In genomic region chr6:139308936-139309603, GRCh38 we compare ENCODE assay signal across 14 cellular contexts. TPM values are rescaled to one million over a fixed set of nuclear protein-coding genes. Genes with fewer than 3 reads are reported as not detected.
DNase-seq lines count a peak whose midpoint lies in the region; ATAC-seq and TF ChIP-seq lines count a peak whose summit lies in the region.
"Had no signal": no experiment of that assay in that cellular context is flagged by ENCODE, and none has a peak within 500 bp of the region (broad histone marks: within the 10 kb centered on the region; RNA-seq: fewer than 3 reads in every experiment).

No MANE protein-coding gene starts in this region.

- H3K27ac ChIP-seq in left ventricle myocardium inferior (replicated peaks) (no peak overlapping the region), upper lobe of right lung (peak overlapping the region; percentile 11)
- no peak overlapping the region for H3K27ac ChIP-seq in naive thymus-derived CD4-positive, alpha-beta T cell (ENCODE audit: low read depth, low read length)
- H3K27ac ChIP-seq: prostate gland had no signal

- CTCF ChIA-PET in WTC11 (lab: Charles Lee) = no interaction called here
- CTCF ChIA-PET in naive thymus-derived CD4-positive, alpha-beta T cell (lab: Charles Lee) = no interaction called here

- intact Hi-C loops in Right ventricle myocardium inferior (cut with DNase I) = no loop called here
- intact Hi-C loops in left ventricle myocardium inferior (cut with micrococcal nuclease) = no loop called here
- intact Hi-C loops in upper lobe of right lung (cut with DNase I) = no loop called here
- intact Hi-C loops in naive thymus-derived CD4-positive, alpha-beta T cell (cut with micrococcal nuclease) = no loop called here

- TF ChIP-seq CTCF in left ventricle myocardium inferior (IDR thresholded peaks at IDR 0.05; ENCODE audit: borderline replicate concordance) (no peak), WTC11 (IDR thresholded peaks at IDR 0.05) (no peak), upper lobe of right lung (IDR thresholded peaks at IDR 0.05) (no peak)

- no peaks in the 10 kb centered on the region for H3K27me3 Mint-ChIP-seq in WTC11 (ENCODE audit: low read depth)
- H3K27me3 Mint-ChIP-seq in naive thymus-derived CD4-positive, alpha-beta T cell = no peaks in the 10 kb centered on the region

- peaks cover 48% of the 10 kb centered on the region for H3K4me1 Mint-ChIP-seq in WTC11
- H3K4me1 Mint-ChIP-seq in naive thymus-derived CD4-positive, alpha-beta T cell = peaks cover 0 to 19% (median 15%) of the 10 kb centered on the region in 7 donors
- H3K4me1 Mint-ChIP-seq: immature natural killer cell had no signal

- no peaks in the 10 kb centered on the region for H3K36me3 ChIP-seq in left ventricle myocardium inferior
- no peaks in the 10 kb centered on the region for H3K36me3 ChIP-seq in upper lobe of right lung
- no peaks in the 10 kb centered on the region for H3K36me3 ChIP-seq in naive thymus-derived CD4-positive, alpha-beta T cell (ENCODE audit: control insufficient read depth in 2 of 3, insufficient read depth in 3 of 3, low read length in 3 of 3)
- H3K36me3 ChIP-seq: Peyer's patch, prostate gland had no signal

- H3K4me1 ChIP-seq in left ventricle myocardium inferior (peaks cover 4% of the 10 kb centered on the region), upper lobe of right lung (no peaks in the 10 kb centered on the region)
- no peaks in the 10 kb centered on the region for H3K4me1 ChIP-seq in naive thymus-derived CD4-positive, alpha-beta T cell (ENCODE audit: control insufficient read depth in 2 of 2, insufficient read depth in 2 of 2, low read length in 2 of 2)
- H3K4me1 ChIP-seq: prostate gland had no signal

- H3K27me3 ChIP-seq in left ventricle myocardium inferior (ENCODE audit: low read depth) (no peaks in the 10 kb centered on the region), upper lobe of right lung (no peaks in the 10 kb centered on the region)
- H3K27me3 ChIP-seq in naive thymus-derived CD4-positive, alpha-beta T cell (ENCODE audit: control insufficient read depth in 2 of 2, insufficient read depth in 2 of 2, low read length in 2 of 2) = no peaks in the 10 kb centered on the region
- H3K27me3 ChIP-seq: Peyer's patch had no signal

- H3K27ac Mint-ChIP-seq in WTC11 = no peak overlapping the region
- peak overlapping the region in 1 of 9 donors; percentile 4 for H3K27ac Mint-ChIP-seq in naive thymus-derived CD4-positive, alpha-beta T cell
- H3K27ac Mint-ChIP-seq: immature natural killer cell had no signal

- POLR2A ChIA-PET in WTC11 (lab: Charles Lee) = no interaction called here
- POLR2A ChIA-PET in naive thymus-derived CD4-positive, alpha-beta T cell (lab: Charles Lee) = interaction anchor here (0.6 to 2.4 kb wide), 3 partner anchors 17 to 145 kb away, joined by 3 to 9 read pairs (median 4); partner anchors contain the start of gene TXLNB

- no peaks in the 10 kb centered on the region for H3K9me3 Mint-ChIP-seq in WTC11
- H3K9me3 Mint-ChIP-seq in naive thymus-derived CD4-positive, alpha-beta T cell = peaks cover 0 to 4% (median 0%) of the 10 kb centered on the region in 11 donors
- H3K9me3 Mint-ChIP-seq: immature natural killer cell had no signal

- H3K4me3 Mint-ChIP-seq in WTC11 = no peak overlapping the region
- H3K4me3 Mint-ChIP-seq in naive thymus-derived CD4-positive, alpha-beta T cell = no peak overlapping the region
- H3K4me3 Mint-ChIP-seq: immature natural killer cell had no signal

- peak; percentile 32 for DNase-seq in Right ventricle myocardium inferior (ENCODE audit: missing footprints)
- DNase-seq in left ventricle myocardium inferior = no peak
- no peak for DNase-seq in WTC11 (ENCODE audit: low spot score)
- DNase-seq in iris pigment epithelial cell (ENCODE audit: low read depth) = peak; percentile 85
- no peak for DNase-seq in upper lobe of right lung
- DNase-seq in naive thymus-derived CD4-positive, alpha-beta T cell = no peak
- DNase-seq: activated CD4-positive, alpha-beta T cell treated with anti-CD3 and anti-CD28 coated beads for 48 hours; caudate nucleus; immature natural killer cell; NCI-H2081 had no signal

- ATAC-seq in Right ventricle myocardium inferior (peak; percentile 57), WTC11 (no peak), upper lobe of right lung (peak; percentile 66), GM21825 (IDR thresholded peaks at IDR 0.05; ENCODE audit: unreplicated experiment) (no peak), HG03565 (IDR thresholded peaks at IDR 0.05; ENCODE audit: unreplicated experiment) (no peak)
- no peak for ATAC-seq in naive thymus-derived CD4-positive, alpha-beta T cell

- H3K4me3 ChIP-seq in left ventricle myocardium inferior = no peak overlapping the region
- no peak overlapping the region for H3K4me3 ChIP-seq in upper lobe of right lung
- no peak overlapping the region for H3K4me3 ChIP-seq in naive thymus-derived CD4-positive, alpha-beta T cell (ENCODE audit: low read length)
- H3K4me3 ChIP-seq: Peyer's patch, prostate gland had no signal

- H3K9me3 ChIP-seq in left ventricle myocardium inferior (replicated peaks) (no peaks in the 10 kb centered on the region), upper lobe of right lung (no peaks in the 10 kb centered on the region)
- no peaks in the 10 kb centered on the region for H3K9me3 ChIP-seq in naive thymus-derived CD4-positive, alpha-beta T cell (ENCODE audit: control insufficient read depth in 2 of 3, low read length in 3 of 3)
- H3K9me3 ChIP-seq: Peyer's patch, prostate gland had no signal

- no peaks in the 10 kb centered on the region for H3K36me3 Mint-ChIP-seq in WTC11
- peaks cover 0 to 3% (median 0%) of the 10 kb centered on the region in 5 donors for H3K36me3 Mint-ChIP-seq in naive thymus-derived CD4-positive, alpha-beta T cell
- H3K36me3 Mint-ChIP-seq: immature natural killer cell had no signal

TF ChIP-seq in WTC11, 78 proteins besides CTCF, POLR2A, EP300 and RAD21:
- TF ChIP-seq STAT6 (CRISPR knock-in tag; conservative IDR thresholded peaks at IDR 0.05; ENCODE audit: low read depth) (no peak), USF1 (CRISPR knock-in tag; IDR thresholded peaks at IDR 0.05) (no peak), GABPB1 (CRISPR knock-in tag; IDR thresholded peaks at IDR 0.05) (peak; percentile 48)

RNA-seq across cellular contexts. Expression of gene TXLNB, which starts 17.3 kb away (rescaled TPM):
- total RNA-seq in Right ventricle myocardium inferior (122 TPM), left ventricle myocardium inferior (137 TPM), WTC11 (2021) (0.07 to 0.16 TPM (median 0.15 TPM) in 3 replicates), upper lobe of right lung (1.3 TPM)
- 1 to 10 TPM in 1 of 5 experiments, under 1 TPM in 4; 0.29 to 1.1 (median 0.66) TPM for total RNA-seq in naive thymus-derived CD4-positive, alpha-beta T cell
- under 1 TPM; 0.12 to 0.44 TPM for polyA plus RNA-seq in naive thymus-derived CD4-positive, alpha-beta T cell

Comparison
In these comparisons a context has a peak if more than half of its experiments do, and no peak if none do; other contexts are left out.
1. DNase-seq: peak in Right ventricle myocardium inferior (single experiment) and iris pigment epithelial cell (single experiment); none in left ventricle myocardium inferior (single experiment), WTC11 (single experiment), upper lobe of right lung (single experiment) and naive thymus-derived CD4-positive, alpha-beta T cell (0 of 9).
2. ATAC-seq: peak in Right ventricle myocardium inferior (single experiment) and upper lobe of right lung (single experiment); none in WTC11 (single experiment), GM21825 (single experiment), HG03565 (single experiment) and naive thymus-derived CD4-positive, alpha-beta T cell (single experiment).
3. RNA of gene TXLNB, which starts 17.3 kb away (total RNA-seq): 137 TPM in left ventricle myocardium inferior (single experiment) and 122 TPM in Right ventricle myocardium inferior (single experiment); 1.3 TPM in upper lobe of right lung (single experiment), 0.29 to 1.1 TPM in naive thymus-derived CD4-positive, alpha-beta T cell and 0.07 to 0.16 TPM in WTC11; every median in the first group is over 10 times any median in the second.